Comparison of ENCODE assay signal across 1 cellular context in the genomic region with DNA sequence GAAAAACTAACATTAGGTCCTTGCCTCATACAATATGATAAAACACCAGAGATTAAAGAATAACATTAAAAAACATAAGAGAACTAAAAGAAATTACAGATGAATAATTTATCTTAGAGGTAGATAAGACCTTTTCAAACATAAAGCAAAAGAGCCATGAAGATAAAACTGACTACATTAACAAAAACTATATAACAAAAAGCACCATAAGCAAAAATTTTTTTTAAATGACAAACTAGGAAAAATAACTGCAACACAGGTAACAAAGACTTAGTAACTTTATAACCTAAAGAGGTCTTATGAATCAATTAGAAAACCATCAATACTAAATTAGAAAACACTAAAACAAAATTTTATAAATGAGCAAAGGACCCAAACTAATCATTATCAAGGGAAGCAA.
TF ChIP-seq lines count a peak whose summit lies in the region.

No MANE protein-coding gene starts in this region.

TF ChIP-seq in HepG2, 621 proteins besides CTCF, POLR2A, EP300 and RAD21 (continued from another document):
- TF ChIP-seq, protein P1, sequence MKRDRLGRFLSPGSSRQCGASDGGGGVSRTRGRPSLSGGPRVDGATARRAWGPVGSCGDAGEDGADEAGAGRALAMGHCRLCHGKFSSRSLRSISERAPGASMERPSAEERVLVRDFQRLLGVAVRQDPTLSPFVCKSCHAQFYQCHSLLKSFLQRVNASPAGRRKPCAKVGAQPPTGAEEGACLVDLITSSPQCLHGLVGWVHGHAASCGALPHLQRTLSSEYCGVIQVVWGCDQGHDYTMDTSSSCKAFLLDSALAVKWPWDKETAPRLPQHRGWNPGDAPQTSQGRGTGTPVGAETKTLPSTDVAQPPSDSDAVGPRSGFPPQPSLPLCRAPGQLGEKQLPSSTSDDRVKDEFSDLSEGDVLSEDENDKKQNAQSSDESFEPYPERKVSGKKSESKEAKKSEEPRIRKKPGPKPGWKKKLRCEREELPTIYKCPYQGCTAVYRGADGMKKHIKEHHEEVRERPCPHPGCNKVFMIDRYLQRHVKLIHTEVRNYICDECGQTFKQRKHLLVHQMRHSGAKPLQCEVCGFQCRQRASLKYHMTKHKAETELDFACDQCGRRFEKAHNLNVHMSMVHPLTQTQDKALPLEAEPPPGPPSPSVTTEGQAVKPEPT (CRISPR knock-in tag; IDR thresholded peaks at IDR 0.05; ENCODE audit: low read depth), result no peak
